ENCODE assay signal across 23 cellular contexts in genomic region chr6:106901062-106901461, GRCh38.
"Had no signal": no experiment of that assay in that cellular context is flagged by ENCODE, and none has a peak within 500 bp of the region (broad histone marks: within the 10 kb centered on the region; RNA-seq: fewer than 3 reads in every experiment).

No MANE protein-coding gene starts in this region.

- H3K27ac Mint-ChIP-seq: naive thymus-derived CD4-positive, alpha-beta T cell; natural killer cell treated with Interleukin-12 subunit alpha and Interleukin-12 subunit beta and Interleukin-15 and Interleukin-18, amount 100 ng/mL, for 72 hours; progenitor cell of endocrine pancreas; stimulated activated memory B cell treated with anti-CD40 and anti-IgM and Interleukin-4, amounts not matched to agents 10 μg/mL and 1 μg/mL and 100 μg/mL, for 72 hours; stimulated activated naive CD8-positive, alpha-beta T cell treated with anti-CD3 and anti-CD28 coated beads, Interleukin-15, amount 100 ng/mL, for 72 hours; type B pancreatic cell had no signal

- H3K4me3 ChIP-seq: left ventricle myocardium inferior, lung, mucosa of descending colon, ovary, right atrium auricular region, right lobe of liver, smooth muscle cell, tibial nerve, uterus had no signal

- H3K4me1 ChIP-seq: left ventricle myocardium inferior, right atrium auricular region, right lobe of liver, tibial nerve, uterus had no signal

- H3K4me2 ChIP-seq: smooth muscle cell had no signal

- H3K4me3 Mint-ChIP-seq: naive thymus-derived CD4-positive, alpha-beta T cell; natural killer cell treated with Interleukin-12 subunit alpha and Interleukin-12 subunit beta and Interleukin-15 and Interleukin-18, amount 100 ng/mL, for 72 hours; stimulated activated memory B cell treated with anti-CD40 and anti-IgM and Interleukin-4, amounts not matched to agents 10 μg/mL and 1 μg/mL and 100 μg/mL, for 72 hours; stimulated activated naive CD8-positive, alpha-beta T cell treated with anti-CD3 and anti-CD28 coated beads, Interleukin-15, amount 100 ng/mL, for 72 hours; type B pancreatic cell had no signal

- H3K27ac ChIP-seq: left ventricle myocardium inferior, ovary, right atrium auricular region, right lobe of liver, tibial nerve, uterus had no signal

- H3K27me3 ChIP-seq: ovary, right atrium auricular region, right lobe of liver, tibial nerve, uterus had no signal

- H3K9me3 ChIP-seq: ovary, right lobe of liver, uterus had no signal

- H3K36me3 Mint-ChIP-seq: natural killer cell treated with Interleukin-12 subunit alpha and Interleukin-12 subunit beta and Interleukin-15 and Interleukin-18, amount 100 ng/mL, for 72 hours had no signal

- H3K36me3 ChIP-seq: left ventricle myocardium inferior, ovary, right atrium auricular region, right lobe of liver, tibial nerve, uterus had no signal

- DNase-seq: islet precursor cell; left ventricle myocardium inferior; midbrain; mucosa of descending colon; naive thymus-derived CD4-positive, alpha-beta T cell; ovary; right lobe of liver; stimulated activated CD4-positive, alpha-beta T cell treated with anti-CD3 and anti-CD28 coated beads, Interleukin-1b, Interleukin-23, amount 100 ng/mL, for 48 hours; stimulated activated CD4-positive, alpha-beta T cell treated with anti-CD3 and anti-CD28 coated beads, Interleukin-2, amount 100 ng/mL, for 48 hours; stimulated activated CD4-positive, alpha-beta T cell treated with anti-CD3 and anti-CD28 coated beads, Interleukin-4, amount 100 ng/mL, for 4 hours; stimulated activated CD8-positive, alpha-beta memory T cell treated with anti-CD3 and anti-CD28 coated beads, Interleukin-4, amount 100 ng/mL, for 48 hours; stimulated activated naive CD4-positive, alpha-beta T cell treated with Interleukin-2 at 50 U/mL for 16 hours; stimulated activated naive CD8-positive, alpha-beta T cell treated with anti-CD3 and anti-CD28 coated beads, Interleukin-15, amount 100 ng/mL, for 72 hours; substantia nigra; uterus had no signal

- H3K27me3 Mint-ChIP-seq: progenitor cell of endocrine pancreas; stimulated activated memory B cell treated with anti-CD40 and anti-IgM and Interleukin-4, amounts not matched to agents 10 μg/mL and 1 μg/mL and 100 μg/mL, for 72 hours; type B pancreatic cell had no signal

- H3K4me1 Mint-ChIP-seq: naive thymus-derived CD4-positive, alpha-beta T cell; stimulated activated memory B cell treated with anti-CD40 and anti-IgM and Interleukin-4, amounts not matched to agents 10 μg/mL and 1 μg/mL and 100 μg/mL, for 72 hours; stimulated activated naive CD8-positive, alpha-beta T cell treated with anti-CD3 and anti-CD28 coated beads, Interleukin-15, amount 100 ng/mL, for 72 hours had no signal

- ATAC-seq: mucosa of descending colon; naive thymus-derived CD4-positive, alpha-beta T cell; right lobe of liver; stimulated activated memory B cell treated with anti-CD40 and anti-IgM and Interleukin-4, amounts not matched to agents 10 μg/mL and 1 μg/mL and 100 μg/mL, for 72 hours; stimulated activated naive CD8-positive, alpha-beta T cell treated with anti-CD3 and anti-CD28 coated beads, Interleukin-15, amount 100 ng/mL, for 72 hours had no signal
